In the genomic region with DNA sequence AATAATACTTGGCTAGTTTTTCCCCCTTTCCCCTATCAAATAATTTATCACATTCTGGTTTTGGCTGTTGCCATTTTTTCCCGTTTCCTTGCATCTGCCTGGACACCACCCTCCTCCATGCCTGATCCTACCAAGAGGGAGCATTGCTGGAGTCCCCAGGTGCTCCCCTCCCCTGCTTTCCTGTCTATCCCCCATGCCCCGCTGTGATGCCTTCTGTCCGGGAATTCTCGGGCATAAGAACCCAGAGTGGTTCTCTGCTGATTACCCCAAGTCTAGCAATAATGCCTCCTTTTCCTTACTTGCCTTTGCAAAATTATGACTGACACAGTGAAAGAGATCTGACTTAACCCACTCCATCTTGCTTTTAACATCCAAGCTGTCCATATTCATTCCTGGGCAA, we compare ENCODE assay signal across 23 cellular contexts.
DNase-seq lines count a peak whose midpoint lies in the region; ATAC-seq and TF ChIP-seq lines count a peak whose summit lies in the region.
"Had no signal": no experiment of that assay in that cellular context is flagged by ENCODE, and none has a peak within 500 bp of the region (broad histone marks: within the 10 kb centered on the region; RNA-seq: fewer than 3 reads in every experiment).

No MANE protein-coding gene starts in this region.

- H2AFZ ChIP-seq in GM23338 = 0 out of 2 replicates have a peak overlapping the region, but pooled peaks have one; percentile 23

- no peaks in the 10 kb centered on the region for H3K79me2 ChIP-seq in GM23338 (replicated peaks; ENCODE audit: insufficient read depth)

- H3K27ac Mint-ChIP-seq in GM23338 = no peak overlapping the region
- H3K27ac Mint-ChIP-seq in chondrocyte (ENCODE audit: unreplicated experiment) = peak overlapping the region; percentile 19
- H3K27ac Mint-ChIP-seq in osteocyte (ENCODE audit: unreplicated experiment) = no peak overlapping the region
- H3K27ac Mint-ChIP-seq: CD4-positive, alpha-beta memory T cell; IgD-negative memory B cell had no signal

- H3K36me3 Mint-ChIP-seq in GM23338 (ENCODE audit: low read depth) (peaks cover 6% of the 10 kb centered on the region), chondrocyte (ENCODE audit: low read depth) (no peaks in the 10 kb centered on the region), osteocyte (ENCODE audit: unreplicated experiment) (no peaks in the 10 kb centered on the region)
- H3K36me3 Mint-ChIP-seq: CD4-positive, alpha-beta memory T cell had no signal

- no peaks in the 10 kb centered on the region for H3K27me3 ChIP-seq in BLaER1
- H3K27me3 ChIP-seq in GM23338 (ENCODE audit: insufficient read depth) = no peaks in the 10 kb centered on the region

- H3K27me3 Mint-ChIP-seq in GM23338 (ENCODE audit: insufficient read depth, low read depth, poor library complexity) (peaks cover 14% of the 10 kb centered on the region), chondrocyte (ENCODE audit: low read depth) (no peaks in the 10 kb centered on the region), osteocyte (ENCODE audit: unreplicated experiment) (no peaks in the 10 kb centered on the region)

- H3K4me3 ChIP-seq in BLaER1 (no peak overlapping the region), GM23338 (no peak overlapping the region)
- H3K4me3 ChIP-seq: GM12878, SJCRH30 had no signal

- peaks cover 3% of the 10 kb centered on the region; the same call in 1 of the 2 replicates for H3K9me2 ChIP-seq in GM23338 (ENCODE audit: insufficient read depth)

- H3K4me2 ChIP-seq in BLaER1 = peak overlapping the region; percentile 84
- H3K4me2 ChIP-seq in GM23338 = no peak overlapping the region
- H3K4me2 ChIP-seq: KMS-11 had no signal

- no peaks in the 10 kb centered on the region for H3K36me3 ChIP-seq in BLaER1
- no peaks in the 10 kb centered on the region for H3K36me3 ChIP-seq in GM23338 (ENCODE audit: insufficient read depth)
- H3K36me3 ChIP-seq: SJCRH30 had no signal

- no peak for DNase-seq in GM23338 (ENCODE audit: low spot score)
- DNase-seq in chondrocyte (ENCODE audit: low spot score) = no peak
- DNase-seq in osteocyte (ENCODE audit: extremely low spot score, unreplicated experiment) = peak; percentile 17
- no peak for DNase-seq in stimulated activated CD4-positive, alpha-beta T cell treated with anti-CD3 and anti-CD28 coated beads, Interleukin-4, amount 100 ng/mL, for 24 hours
- DNase-seq in NOMO-1 treated with dmso at 0.1 percent for 144 hours (lab: John Stamatoyannopoulos, UW; ENCODE audit: unreplicated experiment) = no peak
- DNase-seq: CD4-positive, alpha-beta memory T cell; COR-L47; DMS53; HCEC 1CT; MM.1S; NCI-H2029; NCI-H524 treated with DMSO at 0.1 percent for 48 hours; NCI-H774; PC-3; SJCRH30 had no signal

- no peak for ATAC-seq in GM23338
- no peak for ATAC-seq in HG03196 (IDR thresholded peaks at IDR 0.05; ENCODE audit: unreplicated experiment)
- ATAC-seq: GM12878, PC-3, Right ventricle myocardium inferior, SK-N-SH treated with all-trans-retinoic acid at 6 μM for 48 hours had no signal

- H3K27ac ChIP-seq in BLaER1 (no peak overlapping the region), GM23338 (ENCODE audit: low read depth) (no peak overlapping the region)
- H3K27ac ChIP-seq: HL-60, KMS-11, SJCRH30 had no signal

- peaks cover 15% of the 10 kb centered on the region; the same call in 1 of the 2 replicates for H3K9me3 ChIP-seq in BLaER1
- H3K9me3 ChIP-seq: SJCRH30 had no signal

- TF ChIP-seq CTCF in GM23338 (conservative IDR thresholded peaks at IDR 0.05; ENCODE audit: low read depth in 2 of 2) (no peak), chondrocyte (IDR thresholded peaks at IDR 0.05) (no peak), osteocyte (IDR thresholded peaks at IDR 0.05) (no peak)

- H3K4me3 Mint-ChIP-seq in GM23338 (no peak overlapping the region), chondrocyte (ENCODE audit: unreplicated experiment) (no peak overlapping the region), osteocyte (ENCODE audit: unreplicated experiment) (no peak overlapping the region)
- H3K4me3 Mint-ChIP-seq: CD4-positive, alpha-beta memory T cell had no signal

- peaks cover 13% of the 10 kb centered on the region for H3K4me1 Mint-ChIP-seq in GM23338
- H3K4me1 Mint-ChIP-seq in chondrocyte (ENCODE audit: low read depth) = peaks cover 64% of the 10 kb centered on the region
- H3K4me1 Mint-ChIP-seq in osteocyte (ENCODE audit: unreplicated experiment) = peaks cover 61% of the 10 kb centered on the region

- H4K20me1 ChIP-seq in BLaER1 (no peaks in the 10 kb centered on the region), GM23338 (replicated peaks; ENCODE audit: insufficient read depth) (no peaks in the 10 kb centered on the region)

- H3K9me3 Mint-ChIP-seq in GM23338 (peaks cover 15% of the 10 kb centered on the region; the same call in 2 of the 3 replicates), chondrocyte (ENCODE audit: low read depth) (no peaks in the 10 kb centered on the region), osteocyte (ENCODE audit: unreplicated experiment) (no peaks in the 10 kb centered on the region)

- H3F3A ChIP-seq in GM23338 (replicated peaks; ENCODE audit: low read depth) = no peaks in the 10 kb centered on the region

- H3K4me1 ChIP-seq in BLaER1 (peaks cover 100% of the 10 kb centered on the region), GM23338 (ENCODE audit: insufficient read depth) (peaks cover under 1% of the 10 kb centered on the region; the same call in 1 of the 2 replicates)
- H3K4me1 ChIP-seq: SJCRH30 had no signal

- no peak overlapping the region for H3K9ac ChIP-seq in BLaER1
- H3K9ac ChIP-seq: KMS-11 had no signal

TF ChIP-seq in GM23338, 12 proteins besides CTCF, POLR2A, EP300 and RAD21 (continues in another document):
- TF ChIP-seq EZH2phosphoT487 (IDR thresholded peaks at IDR 0.05; ENCODE audit: unreplicated experiment) = no peak
- no peak for TF ChIP-seq NANOG (IDR thresholded peaks at IDR 0.05; ENCODE audit: borderline replicate concordance)
- TF ChIP-seq STAT1 (IDR thresholded peaks at IDR 0.05; ENCODE audit: unreplicated experiment) = no peak
- TF ChIP-seq, protein P1, sequence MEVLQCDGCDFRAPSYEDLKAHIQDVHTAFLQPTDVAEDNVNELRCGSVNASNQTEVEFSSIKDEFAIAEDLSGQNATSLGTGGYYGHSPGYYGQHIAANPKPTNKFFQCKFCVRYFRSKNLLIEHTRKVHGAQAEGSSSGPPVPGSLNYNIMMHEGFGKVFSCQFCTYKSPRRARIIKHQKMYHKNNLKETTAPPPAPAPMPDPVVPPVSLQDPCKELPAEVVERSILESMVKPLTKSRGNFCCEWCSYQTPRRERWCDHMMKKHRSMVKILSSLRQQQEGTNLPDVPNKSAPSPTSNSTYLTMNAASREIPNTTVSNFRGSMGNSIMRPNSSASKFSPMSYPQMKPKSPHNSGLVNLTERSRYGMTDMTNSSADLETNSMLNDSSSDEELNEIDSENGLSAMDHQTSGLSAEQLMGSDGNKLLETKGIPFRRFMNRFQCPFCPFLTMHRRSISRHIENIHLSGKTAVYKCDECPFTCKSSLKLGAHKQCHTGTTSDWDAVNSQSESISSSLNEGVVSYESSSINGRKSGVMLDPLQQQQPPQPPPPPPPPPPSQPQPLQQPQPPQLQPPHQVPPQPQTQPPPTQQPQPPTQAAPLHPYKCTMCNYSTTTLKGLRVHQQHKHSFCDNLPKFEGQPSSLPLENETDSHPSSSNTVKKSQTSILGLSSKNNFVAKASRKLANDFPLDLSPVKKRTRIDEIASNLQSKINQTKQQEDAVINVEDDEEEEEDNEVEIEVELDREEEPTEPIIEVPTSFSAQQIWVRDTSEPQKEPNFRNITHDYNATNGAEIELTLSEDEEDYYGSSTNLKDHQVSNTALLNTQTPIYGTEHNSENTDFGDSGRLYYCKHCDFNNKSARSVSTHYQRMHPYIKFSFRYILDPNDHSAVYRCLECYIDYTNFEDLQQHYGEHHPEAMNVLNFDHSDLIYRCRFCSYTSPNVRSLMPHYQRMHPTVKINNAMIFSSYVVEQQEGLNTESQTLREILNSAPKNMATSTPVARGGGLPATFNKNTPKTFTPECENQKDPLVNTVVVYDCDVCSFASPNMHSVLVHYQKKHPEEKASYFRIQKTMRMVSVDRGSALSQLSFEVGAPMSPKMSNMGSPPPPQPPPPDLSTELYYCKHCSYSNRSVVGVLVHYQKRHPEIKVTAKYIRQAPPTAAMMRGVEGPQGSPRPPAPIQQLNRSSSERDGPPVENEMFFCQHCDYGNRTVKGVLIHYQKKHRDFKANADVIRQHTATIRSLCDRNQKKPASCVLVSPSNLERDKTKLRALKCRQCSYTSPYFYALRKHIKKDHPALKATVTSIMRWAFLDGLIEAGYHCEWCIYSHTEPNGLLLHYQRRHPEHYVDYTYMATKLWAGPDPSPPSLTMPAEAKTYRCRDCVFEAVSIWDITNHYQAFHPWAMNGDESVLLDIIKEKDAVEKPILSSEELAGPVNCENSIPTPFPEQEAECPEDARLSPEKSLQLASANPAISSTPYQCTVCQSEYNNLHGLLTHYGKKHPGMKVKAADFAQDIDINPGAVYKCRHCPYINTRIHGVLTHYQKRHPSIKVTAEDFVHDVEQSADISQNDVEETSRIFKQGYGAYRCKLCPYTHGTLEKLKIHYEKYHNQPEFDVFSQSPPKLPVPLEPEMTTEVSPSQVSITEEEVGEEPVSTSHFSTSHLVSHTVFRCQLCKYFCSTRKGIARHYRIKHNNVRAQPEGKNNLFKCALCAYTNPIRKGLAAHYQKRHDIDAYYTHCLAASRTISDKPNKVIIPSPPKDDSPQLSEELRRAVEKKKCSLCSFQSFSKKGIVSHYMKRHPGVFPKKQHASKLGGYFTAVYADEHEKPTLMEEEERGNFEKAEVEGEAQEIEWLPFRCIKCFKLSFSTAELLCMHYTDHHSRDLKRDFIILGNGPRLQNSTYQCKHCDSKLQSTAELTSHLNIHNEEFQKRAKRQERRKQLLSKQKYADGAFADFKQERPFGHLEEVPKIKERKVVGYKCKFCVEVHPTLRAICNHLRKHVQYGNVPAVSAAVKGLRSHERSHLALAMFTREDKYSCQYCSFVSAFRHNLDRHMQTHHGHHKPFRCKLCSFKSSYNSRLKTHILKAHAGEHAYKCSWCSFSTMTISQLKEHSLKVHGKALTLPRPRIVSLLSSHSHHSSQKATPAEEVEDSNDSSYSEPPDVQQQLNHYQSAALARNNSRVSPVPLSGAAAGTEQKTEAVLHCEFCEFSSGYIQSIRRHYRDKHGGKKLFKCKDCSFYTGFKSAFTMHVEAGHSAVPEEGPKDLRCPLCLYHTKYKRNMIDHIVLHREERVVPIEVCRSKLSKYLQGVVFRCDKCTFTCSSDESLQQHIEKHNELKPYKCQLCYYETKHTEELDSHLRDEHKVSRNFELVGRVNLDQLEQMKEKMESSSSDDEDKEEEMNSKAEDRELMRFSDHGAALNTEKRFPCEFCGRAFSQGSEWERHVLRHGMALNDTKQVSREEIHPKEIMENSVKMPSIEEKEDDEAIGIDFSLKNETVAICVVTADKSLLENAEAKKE (CRISPR knock-in tag; IDR thresholded peaks at IDR 0.05) = no peak
